Comparison of ENCODE assay signal across 22 cellular contexts in genomic region chr5:116404792-116405191, GRCh38.
A peak's percentile ranks its signal among the peaks of the same experiment; 100 is the strongest.
DNase-seq lines count a peak whose midpoint lies in the region; ATAC-seq lines count a peak whose summit lies in the region.
"Had no signal": no experiment of that assay in that cellular context is flagged by ENCODE, and none has a peak within 500 bp of the region (broad histone marks: within the 10 kb centered on the region; RNA-seq: fewer than 3 reads in every experiment).

No MANE protein-coding gene starts in this region.

- no peaks in the 10 kb centered on the region for H3K27me3 ChIP-seq in SJCRH30
- H3K27me3 ChIP-seq: MG63 had no signal

- H3K27ac ChIP-seq in SJCRH30, result peak overlapping the region; percentile 27; the same call in 1 of the 2 replicates
- H3K27ac ChIP-seq: A549, RWPE1 had no signal

- H3K4me3 ChIP-seq in SJCRH30, result no peak overlapping the region
- H3K4me3 ChIP-seq: A549, MG63 had no signal

- peaks cover 37% of the 10 kb centered on the region for H3K4me1 ChIP-seq in SJCRH30
- H3K4me1 ChIP-seq: A549 had no signal

- ATAC-seq in GM18861 (IDR thresholded peaks at IDR 0.05; ENCODE audit: unreplicated experiment) (peak; percentile 90), HG02610 (IDR thresholded peaks at IDR 0.05; ENCODE audit: unreplicated experiment) (peak; percentile 38), GM21381 (IDR thresholded peaks at IDR 0.05; ENCODE audit: unreplicated experiment) (no peak)
- ATAC-seq: A549, HCT116, PC-3 had no signal

- no peaks in the 10 kb centered on the region for H3K36me3 ChIP-seq in SJCRH30
- H3K36me3 ChIP-seq: MG63 had no signal

- H3K9me3 ChIP-seq in SJCRH30 (replicated peaks), result no peaks in the 10 kb centered on the region
- H3K9me3 ChIP-seq: A549, MG63, SK-N-SH had no signal

- DNase-seq in SJCRH30 (no peak), renal cortical epithelial cell (ENCODE audit: low read depth) (peak; percentile 6), NCI-H2029 treated with DMSO at 0.1 percent for 48 hours (lab: John Stamatoyannopoulos, UW) (no peak), activated gamma-delta T cell treated with Interleukin-2 at 50 U/mL for 16 hours (no peak)
- DNase-seq: GOT3, MG63, NCI-H1092, NCI-H1436, NCI-H187 treated with DMSO at 0.1 percent for 48 hours, NCI-H2227 treated with DMSO at 0.1 percent for 48 hours, NCI-H510A treated with DMSO at 0.1 percent for 48 hours, NCI-H748 treated with DMSO at 0.1 percent for 48 hours, PC-3, SHP77 treated with DMSO at 0.1 percent for 48 hours, T-helper 2 cell had no signal
